In the genomic region with DNA sequence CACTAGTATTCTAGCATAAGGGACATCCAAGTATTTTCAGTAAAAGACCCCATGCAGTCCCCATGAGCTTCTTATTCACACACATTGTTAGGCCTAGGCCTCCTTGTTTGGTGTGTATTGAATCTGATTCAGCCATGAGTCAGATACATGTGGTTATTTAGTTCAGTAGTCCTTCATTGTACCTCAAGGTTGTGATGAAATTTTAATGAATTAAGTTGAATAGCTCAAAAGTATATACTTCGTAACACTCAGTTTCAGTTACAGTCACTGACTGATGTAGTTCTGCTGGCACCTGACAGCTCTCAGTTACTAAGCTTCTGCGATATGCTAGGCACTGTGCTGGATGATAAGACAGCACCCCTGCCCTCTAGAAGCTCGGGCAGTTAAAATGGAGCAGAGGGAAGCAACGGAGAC, we compare ENCODE assay signal across 14 cellular contexts.
DNase-seq lines count a peak whose midpoint lies in the region; ATAC-seq, FAIRE-seq and TF ChIP-seq lines count a peak whose summit lies in the region.
"Had no signal": no experiment of that assay in that cellular context is flagged by ENCODE, and none has a peak within 500 bp of the region (broad histone marks: within the 10 kb centered on the region; RNA-seq: fewer than 3 reads in every experiment).

No MANE protein-coding gene starts in this region.

- H3K4me3 Mint-ChIP-seq in CD14-positive monocyte = no peak overlapping the region

- no peak for TF ChIP-seq CTCF in RWPE2 (IDR thresholded peaks at IDR 0.05; ENCODE audit: poor library complexity, severe bottlenecking)
- no peak for TF ChIP-seq CTCF in bronchial epithelial cell (IDR thresholded peaks at IDR 0.05; ENCODE audit: insufficient read depth, low read length, severe bottlenecking)
- no peak for TF ChIP-seq CTCF in CD14-positive monocyte (IDR thresholded peaks at IDR 0.05)

- DNase-seq in activated CD4-positive, CD25-positive, alpha-beta regulatory T cell treated with anti-CD3 and anti-CD28 coated beads, Interleukin-2, amount 50 U/mL, for 72 hours = no peak
- no peak for DNase-seq in RWPE2 (ENCODE audit: low spot score)
- DNase-seq in bronchial epithelial cell (ENCODE audit: low read depth) = peak; percentile 91
- peak; percentile 79 for DNase-seq in non-pigmented ciliary epithelial cell (ENCODE audit: low read depth)
- DNase-seq in DMS79 (lab: John Stamatoyannopoulos, UW) = no peak
- DNase-seq in CD14-positive monocyte (ENCODE audit: low spot score) = no peak
- no peak for DNase-seq in NCI-H2081 (lab: John Stamatoyannopoulos, UW)
- DNase-seq: 8988T; activated effector memory CD4-positive, alpha-beta T cell treated with anti-CD3 and anti-CD28 coated beads, Interleukin-2, amount 50 U/mL, for 16 hours; KG1; small intestine; tibial artery had no signal

- no peaks in the 10 kb centered on the region for H3K27me3 Mint-ChIP-seq in CD14-positive monocyte (ENCODE audit: low read depth in 3 of 3)

- no peak overlapping the region for H3K4me3 ChIP-seq in RWPE2 (ENCODE audit: severe bottlenecking)
- H3K4me3 ChIP-seq in bronchial epithelial cell (ENCODE audit: low read depth, low read length) = no peak overlapping the region
- H3K4me3 ChIP-seq: HAP-1, tibial artery had no signal

- H3K9me3 Mint-ChIP-seq in CD14-positive monocyte = no peaks in the 10 kb centered on the region

- no peak for FAIRE-seq in bronchial epithelial cell (lab: Jason Lieb, UNC)
- FAIRE-seq: small intestine had no signal

- peak overlapping the region in 2 of 7 donors; percentile 54 to 69 for H3K27ac Mint-ChIP-seq in CD14-positive monocyte

- ATAC-seq in activated CD4-positive, CD25-positive, alpha-beta regulatory T cell treated with anti-CD3 and anti-CD28 coated beads, Interleukin-2, amount 50 U/mL, for 24 hours = peak; percentile 93 to 95
- ATAC-seq in RWPE2 (ENCODE audit: low read depth) = peak; percentile 97

- no peaks in the 10 kb centered on the region for H3K4me1 Mint-ChIP-seq in CD14-positive monocyte

- H3K27me3 ChIP-seq in RWPE2 (ENCODE audit: insufficient read depth, poor library complexity, severe bottlenecking) (no peaks in the 10 kb centered on the region), bronchial epithelial cell (ENCODE audit: control insufficient read depth, insufficient read depth, low read length) (no peaks in the 10 kb centered on the region)
- H3K27me3 ChIP-seq: tibial artery had no signal

- peaks cover 90% of the 10 kb centered on the region for H3K36me3 ChIP-seq in RWPE2 (ENCODE audit: low read depth)
- peaks cover 16% of the 10 kb centered on the region for H3K36me3 ChIP-seq in bronchial epithelial cell (ENCODE audit: control insufficient read depth, insufficient read depth, low read length)

- H3K4me1 ChIP-seq in RWPE2 (ENCODE audit: insufficient read depth, poor library complexity, severe bottlenecking) = peaks cover 11% of the 10 kb centered on the region
- H3K4me1 ChIP-seq: HAP-1, tibial artery had no signal

- H3K36me3 Mint-ChIP-seq in CD14-positive monocyte = peaks cover 80 to 93% of the 10 kb centered on the region in 2 donors

- peak overlapping the region; percentile 3 for H3K27ac ChIP-seq in RWPE2 (ENCODE audit: poor library complexity, severe bottlenecking)
- H3K27ac ChIP-seq: tibial artery had no signal

- H3K9me3 ChIP-seq in RWPE2 (ENCODE audit: severe bottlenecking) = no peaks in the 10 kb centered on the region
- H3K9me3 ChIP-seq: HAP-1, tibial artery had no signal

- intact Hi-C loops in CD14-positive monocyte (cut with micrococcal nuclease) = no loop called here

Comparison
In these comparisons a context has a peak if more than half of its experiments do, and no peak if none do; other contexts are left out.
1. DNase-seq: peak in bronchial epithelial cell (single experiment) and non-pigmented ciliary epithelial cell (single experiment); none in activated CD4-positive, CD25-positive, alpha-beta regulatory T cell treated with anti-CD3 and anti-CD28 coated beads, Interleukin-2, amount 50 U/mL, for 72 hours (single experiment), RWPE2 (single experiment), DMS79 (single experiment), CD14-positive monocyte (single experiment) and NCI-H2081 (0 of 2).